Comparison of ENCODE assay signal across 7 cellular contexts in genomic region chr10:117537436-117537903, GRCh38. TPM values are rescaled to one million over a fixed set of nuclear protein-coding genes. Genes with fewer than 3 reads are reported as not detected.
DNase-seq lines count a peak whose midpoint lies in the region; ATAC-seq and TF ChIP-seq lines count a peak whose summit lies in the region.

No MANE protein-coding gene starts in this region.

- TF ChIP-seq EP300 in gastroesophageal sphincter (IDR thresholded peaks at IDR 0.05): no peak

- H3K4me1 ChIP-seq in gastroesophageal sphincter (peaks cover 0 to 67% (median 27%) of the 10 kb centered on the region in 3 donors), gastrocnemius medialis (peaks cover 8 to 20% of the 10 kb centered on the region in 2 donors)

- in situ Hi-C loops in gastrocnemius medialis (cut with MboI; ENCODE audit: low sequenced_read_pairs in 4 of 4): no loop called here

- H3K27me3 ChIP-seq in gastroesophageal sphincter (peaks cover 100% of the 10 kb centered on the region), gastrocnemius medialis (peaks cover 85 to 89% (median 86%) of the 10 kb centered on the region in 3 donors)

- peaks cover 0 to 10% (median 0%) of the 10 kb centered on the region in 3 donors for H3K9me3 ChIP-seq in gastroesophageal sphincter
- H3K9me3 ChIP-seq in gastrocnemius medialis: no peaks in the 10 kb centered on the region

- H3K36me3 ChIP-seq in gastroesophageal sphincter: no peaks in the 10 kb centered on the region
- no peaks in the 10 kb centered on the region for H3K36me3 ChIP-seq in gastrocnemius medialis

- DNase-seq in NCI-H69 (lab: John Stamatoyannopoulos, UW) (peak; percentile 37), gastrocnemius medialis (no peak), DMS79 (lab: John Stamatoyannopoulos, UW) (no peak), mucosa of gallbladder (ENCODE audit: low spot score) (no peak)
- no peak for DNase-seq in stimulated activated CD4-positive, alpha-beta T cell treated with anti-CD3 and anti-CD28 coated beads, Interleukin-1b, Interleukin-23, amount 100 ng/mL, for 48 hours

- no peak overlapping the region for H3K27ac ChIP-seq in gastroesophageal sphincter
- H3K27ac ChIP-seq in gastrocnemius medialis: peak overlapping the region in 1 of 4 donors; percentile 33

- intact Hi-C loops in gastrocnemius medialis (cut with DNase I; ENCODE audit: low total_unique reads): loop anchor here (1.0 to 10.0 kb wide), 3 partner anchors 227 to 704 kb away; partner anchors contain the start of gene RAB11FIP2

- H3K4me3 ChIP-seq in gastroesophageal sphincter: peak overlapping the region in 1 of 2 donors; percentile 24
- H3K4me3 ChIP-seq in gastrocnemius medialis: peak overlapping the region; percentile 7 to 45 (median 37)

- peak in 3 of 4 experiments; percentile 41 to 72 (median 55) for TF ChIP-seq CTCF in gastroesophageal sphincter (IDR thresholded peaks at IDR 0.05)
- peak; percentile 38 to 76 (median 64) for TF ChIP-seq CTCF in gastrocnemius medialis (IDR thresholded peaks at IDR 0.05 in 4 of 5, conservative IDR thresholded peaks at IDR 0.05 in 1 of 5)

- TF ChIP-seq POLR2A in gastroesophageal sphincter (IDR thresholded peaks at IDR 0.05) (no peak), gastrocnemius medialis (IDR thresholded peaks at IDR 0.05) (no peak)

- no CpG with 5 or more reads among the region's 39 CpGs for WGBS in gastroesophageal sphincter (ENCODE audit: low coverage in 1 of 2), 2 donors

- ATAC-seq in GM18907 (IDR thresholded peaks at IDR 0.05; ENCODE audit: unreplicated experiment) (peak; percentile 52), gastroesophageal sphincter (no peak), gastrocnemius medialis (peak in 1 of 2 donors; percentile 44)

RNA-seq across cellular contexts. Expression of gene EMX2, which starts 5.1 kb away (rescaled TPM):
- total RNA-seq in gastroesophageal sphincter (1 to 10 TPM in 1 of 4 donors, under 1 TPM in 2, not detected in 1; 0.32 to 1.2 (median 0.89) TPM), gastrocnemius medialis (1 to 10 TPM in 2 of 4 donors, under 1 TPM in 2; 0.46 to 1.5 (median 0.82) TPM), mucosa of gallbladder (2.9 TPM)
